In genomic region chr7:77426521-77427051, GRCh38 we compare ENCODE assay signal across 11 cellular contexts. TPM values are rescaled to one million over a fixed set of nuclear protein-coding genes. Genes with fewer than 3 reads are reported as not detected.
DNase-seq lines count a peak whose midpoint lies in the region; ATAC-seq, FAIRE-seq and TF ChIP-seq lines count a peak whose summit lies in the region.
"Had no signal": no experiment of that assay in that cellular context is flagged by ENCODE, and none has a peak within 500 bp of the region (broad histone marks: within the 10 kb centered on the region; RNA-seq: fewer than 3 reads in every experiment).

No MANE protein-coding gene starts in this region.

- no peak overlapping the region for H4K8ac ChIP-seq in trophoblast cell (ENCODE audit: low read depth, low read length)

- no peak for FAIRE-seq in pancreas (lab: Jason Lieb, UNC)

- H2AFZ ChIP-seq in PC-9 (peak overlapping the region; percentile 53), trophoblast cell (ENCODE audit: insufficient read depth, low read length, poor library complexity) (no peak overlapping the region)

- H3K9ac ChIP-seq in trophoblast cell (ENCODE audit: low read length): no peak overlapping the region

- H3K23ac ChIP-seq in trophoblast cell (ENCODE audit: low read length): no peak overlapping the region

- no peaks in the 10 kb centered on the region for H3K9me2 ChIP-seq in PC-9 (ENCODE audit: insufficient read depth)

- H3K4me1 ChIP-seq in PC-9 (replicated peaks; ENCODE audit: insufficient read depth): peaks cover 55% of the 10 kb centered on the region
- H3K4me1 ChIP-seq in trophoblast cell (ENCODE audit: control insufficient read depth in 1 of 2, insufficient read depth in 2 of 2, low read length in 2 of 2): peaks cover 13% of the 10 kb centered on the region in 2 experiments
- no peaks in the 10 kb centered on the region for H3K4me1 ChIP-seq in pancreas

- H4K91ac ChIP-seq in trophoblast cell (ENCODE audit: low read depth, low read length): no peak overlapping the region

- no peak for TF ChIP-seq POLR2A in GM18505 (IDR thresholded peaks at IDR 0.05; ENCODE audit: borderline replicate concordance, extremely low read depth, insufficient read depth, insufficient read length)

- peak overlapping the region; percentile 88 for H2BK12ac ChIP-seq in trophoblast cell (ENCODE audit: low read length)

- no peak overlapping the region for H2AK5ac ChIP-seq in trophoblast cell (ENCODE audit: low read length)

- no peak overlapping the region for H4K12ac ChIP-seq in trophoblast cell (ENCODE audit: low read depth, low read length)

- ATAC-seq in GM18505 (IDR thresholded peaks at IDR 0.05; ENCODE audit: unreplicated experiment) (no peak), pancreas (no peak)

- peak overlapping the region; percentile 82 for H2BK5ac ChIP-seq in trophoblast cell (ENCODE audit: low read depth, low read length, poor library complexity)

- H3K27ac ChIP-seq in PC-9 (peak overlapping the region; percentile 80), trophoblast cell (ENCODE audit: low read depth, low read length) (peak overlapping the region; percentile 86), pancreas (no peak overlapping the region)

- intact Hi-C loops in PC-9 (cut with micrococcal nuclease; ENCODE audit: unreplicated experiment): loop anchor here (5.0 kb wide), 2 partner anchors 56 to 111 kb away; partner anchors contain the start of gene PTPN12
- intact Hi-C loops in pancreas (cut with DNase I): no loop called here

- no CpG with 5 or more reads among the region's 5 CpGs for WGBS in trophoblast cell (ENCODE audit: extremely low coverage, insufficient coverage, insufficient read length)
- WGBS in pancreas, 2 donors: 49 to 61% methylated on average over 5 of the region's 5 CpGs

- CTCF ChIA-PET in PC-9 (lab: Charles Lee): no interaction called here

- H3K4me2 ChIP-seq in PC-9 (peak overlapping the region; percentile 68), trophoblast cell (ENCODE audit: low read length) (peak overlapping the region; percentile 41)

- H3F3A ChIP-seq in PC-9 (ENCODE audit: insufficient read depth, low read depth): peaks cover 44% of the 10 kb centered on the region

- DNase-seq in ELR (ENCODE audit: low read depth): peak; percentile 70
- DNase-seq in PC-9: no peak
- DNase-seq in fibroblast of pulmonary artery (ENCODE audit: low read depth): peak; percentile 54
- peak; percentile 80 to 95 for DNase-seq in trophoblast cell
- no peak for DNase-seq in pancreas
- DNase-seq in DMS79 treated with DMSO at 0.1 percent for 48 hours (lab: John Stamatoyannopoulos, UW): no peak
- DNase-seq in midbrain (lab: John Stamatoyannopoulos, UW): no peak
- DNase-seq: DND-41, NCI-H2107, T1000 had no signal

- peak overlapping the region; percentile 26; the same call in 1 of the 2 replicates for H3K4me3 ChIP-seq in PC-9
- H3K4me3 ChIP-seq in fibroblast of pulmonary artery (replicated peaks; ENCODE audit: low read depth, low read length): peak overlapping the region; percentile 39
- H3K4me3 ChIP-seq in trophoblast cell (ENCODE audit: low read depth, low read length): no peak overlapping the region
- H3K4me3 ChIP-seq in pancreas: no peak overlapping the region

- no peak overlapping the region for H3K14ac ChIP-seq in trophoblast cell (ENCODE audit: low read length)

- H3K79me2 ChIP-seq in PC-9 (ENCODE audit: low read depth) (no peaks in the 10 kb centered on the region), trophoblast cell (ENCODE audit: control insufficient read depth, insufficient read depth, low read length, poor library complexity) (peaks cover 1% of the 10 kb centered on the region)

- H2BK120ac ChIP-seq in trophoblast cell (ENCODE audit: insufficient read depth, low read length, poor library complexity): peak overlapping the region; percentile 62

- H3K36me3 ChIP-seq in PC-9 (ENCODE audit: low read depth): no peaks in the 10 kb centered on the region
- H3K36me3 ChIP-seq in trophoblast cell (ENCODE audit: control insufficient read depth in 1 of 2, insufficient read depth in 2 of 2, low read length in 2 of 2): no peaks in the 10 kb centered on the region
- H3K36me3 ChIP-seq in pancreas: no peaks in the 10 kb centered on the region

- TF ChIP-seq CTCF in PC-9 (conservative IDR thresholded peaks at IDR 0.05) (no peak), fibroblast of pulmonary artery (IDR thresholded peaks at IDR 0.05; ENCODE audit: low read length, missing control alignments) (no peak), pancreas (IDR thresholded peaks at IDR 0.05) (no peak)

- H3K4ac ChIP-seq in trophoblast cell (ENCODE audit: low read depth, low read length): no peak overlapping the region

- H3K9me3 ChIP-seq in PC-9 (ENCODE audit: insufficient read depth, low read depth): no peaks in the 10 kb centered on the region
- no peaks in the 10 kb centered on the region for H3K9me3 ChIP-seq in trophoblast cell (ENCODE audit: insufficient read depth, low read depth, low read length)
- H3K9me3 ChIP-seq in pancreas: no peaks in the 10 kb centered on the region

- POLR2A ChIA-PET in PC-9 (lab: Charles Lee; ENCODE audit: unreplicated experiment): interaction anchor here (0.6 kb wide), 1 partner anchor 12 kb away, joined by 3 read pairs; no protein-coding TSS in a partner anchor

- H3K27me3 ChIP-seq in PC-9 (ENCODE audit: insufficient read depth, low read depth): no peaks in the 10 kb centered on the region
- no peaks in the 10 kb centered on the region for H3K27me3 ChIP-seq in trophoblast cell (ENCODE audit: insufficient read depth, low read length)
- H3K27me3 ChIP-seq in pancreas: no peaks in the 10 kb centered on the region

- H3K79me1 ChIP-seq in trophoblast cell (ENCODE audit: low read length): peaks cover 5% of the 10 kb centered on the region

- no TSS peak for BruUV-seq in PC-9 (replicated peaks; lab: Mats Ljungman, UMichigan)

- H4K20me1 ChIP-seq in PC-9 (ENCODE audit: insufficient read depth): no peaks in the 10 kb centered on the region

- no peak overlapping the region for H3K18ac ChIP-seq in trophoblast cell (ENCODE audit: low read length)

RNA-seq across cellular contexts. Expression of gene GSAP, which starts 10.4 kb away (rescaled TPM):
- total RNA-seq in PC-9 (2021) (15.6 and 17.2 TPM in 2 replicates), pancreas (10 to 100 TPM in 1 of 6 donors, 1 to 10 TPM in 5; 5.3 to 12.1 (median 7.8) TPM)
- 0.12 and 0.21 TPM in 2 replicates for polyA plus RNA-seq in trophoblast cell (2013)
- polyA plus RNA-seq in pancreas: 10 to 100 TPM; 14.1 to 22.7 TPM

Comparison
In these comparisons a context has a peak if more than half of its experiments do, and no peak if none do; other contexts are left out.
1. DNase-seq: peak in ELR (single experiment), fibroblast of pulmonary artery (single experiment) and trophoblast cell (2 of 2); none in PC-9 (0 of 2), pancreas (0 of 6), DMS79 treated with DMSO at 0.1 percent for 48 hours (single experiment) and midbrain (single experiment).
2. H3K27ac ChIP-seq: peak in PC-9 (single experiment) and trophoblast cell (single experiment); none in pancreas (0 of 4).
3. H3K4me3 ChIP-seq: peak in PC-9 (single experiment) and fibroblast of pulmonary artery (single experiment); none in trophoblast cell (single experiment) and pancreas (0 of 4).